30 cellular contexts compared by ENCODE assay signal in the genomic region with DNA sequence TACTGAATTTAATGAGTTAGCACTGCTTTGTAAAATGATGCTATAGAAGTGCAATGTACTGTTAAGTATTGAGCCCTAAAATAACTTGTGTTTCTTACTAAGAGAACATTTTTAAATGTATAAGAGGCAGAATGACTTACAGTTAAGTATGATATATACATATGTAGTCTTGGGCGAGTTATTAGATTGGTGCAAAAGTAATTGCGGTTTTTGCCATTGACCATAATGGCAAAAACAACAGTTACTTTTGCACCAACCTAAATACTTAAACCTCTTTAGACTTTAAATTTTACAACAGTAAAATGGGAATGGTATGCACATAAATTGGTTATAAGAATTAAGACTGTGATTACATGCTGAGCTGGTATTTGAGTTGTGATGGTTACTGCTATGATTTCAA.
DNase-seq lines count a peak whose midpoint lies in the region; ATAC-seq, FAIRE-seq and TF ChIP-seq lines count a peak whose summit lies in the region.
"Had no signal": no experiment of that assay in that cellular context is flagged by ENCODE, and none has a peak within 500 bp of the region (broad histone marks: within the 10 kb centered on the region; RNA-seq: fewer than 3 reads in every experiment).

No MANE protein-coding gene starts in this region.

- no peaks in the 10 kb centered on the region for H3K36me3 ChIP-seq in HepG2 (replicated peaks in 1 of 2; ENCODE audit: control insufficient read depth in 1 of 2, insufficient read depth in 2 of 2, low read length in 2 of 2)
- no peaks in the 10 kb centered on the region for H3K36me3 ChIP-seq in right lobe of liver
- H3K36me3 ChIP-seq: BE2C; BLaER1; BLaER1 treated with 17β-estradiol and CSF1 and Interleukin-3, amounts not matched to agents 10 nM and 100 nM had no signal

- H3K27me3 ChIP-seq in HepG2 (ENCODE audit: control insufficient read depth in 1 of 2, insufficient read depth in 2 of 2, low read length in 2 of 2): no peaks in the 10 kb centered on the region
- H3K27me3 ChIP-seq in right lobe of liver: no peaks in the 10 kb centered on the region
- H3K27me3 ChIP-seq: BE2C; BLaER1; BLaER1 treated with 17β-estradiol and CSF1 and Interleukin-3, amounts not matched to agents 10 nM and 100 nM had no signal

- TF ChIP-seq POLR2A in HepG2 (IDR thresholded peaks at IDR 0.05; ENCODE audit: insufficient read depth in 1 of 2, low read depth in 2 of 2, low read length in 2 of 2) (no peak), right lobe of liver (IDR thresholded peaks at IDR 0.05) (no peak)

- TF ChIP-seq RAD21 in HepG2 (CRISPR knock-in tag; IDR thresholded peaks at IDR 0.05): no peak

- intact Hi-C loops in HepG2 (cut with micrococcal nuclease; ENCODE audit: unreplicated experiment): no loop called here
- intact Hi-C loops in right lobe of liver (cut with DNase I): no loop called here

- no peaks in the 10 kb centered on the region for H4K20me1 ChIP-seq in HepG2 (ENCODE audit: insufficient read depth, low read length)
- H4K20me1 ChIP-seq: BLaER1; BLaER1 treated with 17β-estradiol and CSF1 and Interleukin-3, amounts not matched to agents 10 nM and 100 nM had no signal

- CTCF ChIA-PET in HepG2 (lab: Yijun Ruan, JAX; ENCODE audit: low intra/inter-chr PET ratio, low total read pairs): no interaction called here
- CTCF ChIA-PET in HEK293T (lab: Yijun Ruan, JAX): no interaction called here

- no peak for ATAC-seq in HepG2
- ATAC-seq in right lobe of liver: no peak
- ATAC-seq: A549; CD8-positive, alpha-beta T cell had no signal

- no peak for FAIRE-seq in HepG2 (lab: Jason Lieb, UNC)
- FAIRE-seq: A204.1, A549 had no signal

- H3K4me2 ChIP-seq in HepG2 (ENCODE audit: low read depth, low read length): no peak overlapping the region
- H3K4me2 ChIP-seq: A549; BLaER1; BLaER1 treated with 17β-estradiol and CSF1 and Interleukin-3, amounts not matched to agents 10 nM and 100 nM had no signal

- no peak overlapping the region for H3K27ac ChIP-seq in HepG2 (ENCODE audit: extremely low read length, insufficient read depth, low read length)
- H3K27ac ChIP-seq in right lobe of liver: no peak overlapping the region
- H3K27ac ChIP-seq: 22Rv1; A549; BLaER1; BLaER1 treated with 17β-estradiol and CSF1 and Interleukin-3, amounts not matched to agents 10 nM and 100 nM; C4-2B had no signal

- no peak overlapping the region for H3K9ac ChIP-seq in HepG2 (ENCODE audit: insufficient read depth, low read depth, low read length)
- H3K9ac ChIP-seq: BLaER1; BLaER1 treated with 17β-estradiol and CSF1 and Interleukin-3, amounts not matched to agents 10 nM and 100 nM had no signal

- POLR2A ChIA-PET in HepG2 (lab: Yijun Ruan, JAX): no interaction called here
- POLR2A ChIA-PET in HEK293T (lab: Yijun Ruan, JAX): no interaction called here

- no TSS peak for BruUV-seq in HepG2 (replicated peaks; lab: Mats Ljungman, UMichigan)

- H3K79me2 ChIP-seq in HepG2 (ENCODE audit: insufficient read depth, low read length): no peaks in the 10 kb centered on the region

- no peaks in the 10 kb centered on the region for H3K9me3 ChIP-seq in HepG2 (ENCODE audit: low read length)
- H3K9me3 ChIP-seq in right lobe of liver: no peaks in the 10 kb centered on the region
- H3K9me3 ChIP-seq: A549; BE2C; BLaER1; BLaER1 treated with 17β-estradiol and CSF1 and Interleukin-3, amounts not matched to agents 10 nM and 100 nM; Caco-2 had no signal

- in situ Hi-C loops in HepG2 (cut with HindIII; ENCODE audit: extremely low pct_ligation_motif_present, low pct_unique_long_range_greater_than_20kb): no loop called here

- WGBS in HepG2 (ENCODE audit: low lambda C conversion rate): 2% methylated on average over 2 of the region's 2 CpGs
- 91% methylated on average over 2 of the region's 2 CpGs for WGBS in right lobe of liver (ENCODE audit: insufficient coverage, low coverage, low lambda C conversion rate, missing lambda C conversion rate)

- DNase-seq in HepG2 (ENCODE audit: low spot score): no peak
- no peak for DNase-seq in right lobe of liver
- no peak for DNase-seq in HEK293T (ENCODE audit: extremely low spot score)
- no peak for DNase-seq in UCSD-AML1 (lab: John Stamatoyannopoulos, UW; ENCODE audit: unreplicated experiment)
- DNase-seq: 8988T; ACHN; AML-193; BE2C; C1 segment of cervical spinal cord; Caco-2; Calu3; CD4-positive, alpha-beta memory T cell; CD4-positive, alpha-beta T cell; CD4-positive, CD25-positive, alpha-beta regulatory T cell; CD8-positive, alpha-beta memory T cell; CD8-positive, alpha-beta T cell; COR-L47; DMS 273 treated with DMSO at 0.1 percent for 48 hours; DMS153; DMS53; DMS79; DMS79 treated with DMSO at 0.1 percent for 48 hours; DND-41; EL had no signal

- no peaks in the 10 kb centered on the region for H3K4me1 ChIP-seq in HepG2 (ENCODE audit: insufficient read depth, low read length)
- no peaks in the 10 kb centered on the region for H3K4me1 ChIP-seq in right lobe of liver
- H3K4me1 ChIP-seq: A549; BE2C; BLaER1; BLaER1 treated with 17β-estradiol and CSF1 and Interleukin-3, amounts not matched to agents 10 nM and 100 nM; Caco-2 had no signal

- no peak overlapping the region for H2AFZ ChIP-seq in HepG2 (ENCODE audit: low read length)

- TF ChIP-seq EP300 in HepG2 (IDR thresholded peaks at IDR 0.05; ENCODE audit: low read depth in 2 of 2, low read length in 2 of 2): no peak
- no peak for TF ChIP-seq EP300 in HepG2 (CRISPR knock-in tag; IDR thresholded peaks at IDR 0.05; ENCODE audit: borderline replicate concordance)

- H3K4me3 ChIP-seq in HepG2 (replicated peaks in 1 of 3; ENCODE audit: insufficient read depth in 1 of 3, low read depth in 2 of 3, low read length in 3 of 3) (no peak overlapping the region), right lobe of liver (no peak overlapping the region)
- H3K4me3 ChIP-seq: A549; BLaER1; BLaER1 treated with 17β-estradiol and CSF1 and Interleukin-3, amounts not matched to agents 10 nM and 100 nM had no signal

- no peak for TF ChIP-seq CTCF in HepG2 (CRISPR knock-in tag; IDR thresholded peaks at IDR 0.05)
- TF ChIP-seq CTCF in right lobe of liver (IDR thresholded peaks at IDR 0.05): no peak

TF ChIP-seq in HepG2, 621 proteins besides CTCF, POLR2A, EP300 and RAD21 (continues in another document):
- TF ChIP-seq TCF12 (IDR thresholded peaks at IDR 0.05) (no peak), TCF12 (CRISPR knock-in tag; IDR thresholded peaks at IDR 0.05) (no peak)

TF ChIP-seq in HEK293T, 16 proteins besides CTCF, POLR2A, EP300 and RAD21:
- TF ChIP-seq ELF4 (IDR thresholded peaks at IDR 0.05) (peak; percentile 59; the same call in 1 of the 2 replicates), NFRKB (IDR thresholded peaks at IDR 0.05) (no peak)
